ENCODE assay signal across 9 cellular contexts in the genomic region with DNA sequence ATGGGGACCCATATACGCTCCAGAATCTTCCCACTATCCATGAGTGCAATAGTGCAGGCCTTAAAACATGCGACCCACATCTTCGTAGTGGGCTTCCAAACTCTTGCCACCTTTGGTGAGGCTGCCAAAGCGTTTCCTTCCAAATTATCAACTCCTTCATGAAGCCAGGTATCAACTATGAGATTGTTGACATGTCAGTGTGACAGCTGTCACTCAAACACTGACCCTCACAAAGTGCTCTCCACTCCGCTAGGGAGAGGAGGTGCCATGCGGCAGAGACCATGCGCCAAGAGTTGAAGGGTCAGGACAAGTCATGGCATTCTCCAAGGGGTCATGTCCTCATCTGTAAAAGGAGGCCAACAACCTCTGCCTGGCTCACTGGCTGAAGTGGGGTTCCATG.
"Had no signal": no experiment of that assay in that cellular context is flagged by ENCODE, and none has a peak within 500 bp of the region (broad histone marks: within the 10 kb centered on the region; RNA-seq: fewer than 3 reads in every experiment).

No MANE protein-coding gene starts in this region.

- H3K9ac ChIP-seq: GM23248 had no signal

- H3K9me3 Mint-ChIP-seq: IgD-negative memory B cell had no signal

- H2AFZ ChIP-seq: GM23248 had no signal

- H3K36me3 ChIP-seq: HAP-1 had no signal

- H3K9me3 ChIP-seq: HAP-1 had no signal

- FAIRE-seq: HepG2 had no signal

- H3K4me1 Mint-ChIP-seq: IgD-negative memory B cell had no signal

- H3K4me1 ChIP-seq: HAP-1 had no signal

- DNase-seq: GM23248, GOT3, H7, KG1 had no signal

- H3K4me3 ChIP-seq: GM23248, HAP-1 had no signal

- ATAC-seq: HCT116, HepG2 had no signal

- H3K27ac Mint-ChIP-seq: IgD-negative memory B cell had no signal

- H3K27ac ChIP-seq: GM23248, HL-60 had no signal

- H3K4me3 Mint-ChIP-seq: IgD-negative memory B cell had no signal

- H3K36me3 Mint-ChIP-seq: IgD-negative memory B cell had no signal
